36 cellular contexts compared by ENCODE assay signal in genomic region chr4:1937550-1937949, GRCh38.
"Had no signal": no experiment of that assay in that cellular context is flagged by ENCODE, and none has a peak within 500 bp of the region (broad histone marks: within the 10 kb centered on the region; RNA-seq: fewer than 3 reads in every experiment).

No MANE protein-coding gene starts in this region.

- H3K4me3 Mint-ChIP-seq: activated B cell treated with CpG ODN at 0.5 μM for 24 hours; activated CD4-positive, alpha-beta memory T cell treated with anti-CD3 and anti-CD28 coated beads for 36 hours; activated naive CD8-positive, alpha-beta T cell treated with anti-CD3 and anti-CD28 coated beads for 36 hours; activated T-helper 17 cell treated with anti-CD3 and anti-CD28 coated beads, Interleukin-2, amount 50 U/mL, for 72 hours; central memory CD8-positive, alpha-beta T cell had no signal

- H3K4me1 Mint-ChIP-seq: activated B cell treated with CpG ODN at 0.5 μM for 24 hours; activated naive CD8-positive, alpha-beta T cell treated with anti-CD3 and anti-CD28 coated beads for 36 hours; activated T-helper 17 cell treated with anti-CD3 and anti-CD28 coated beads, Interleukin-2, amount 50 U/mL, for 72 hours; central memory CD8-positive, alpha-beta T cell had no signal

- H3K4me3 ChIP-seq: cardiac muscle cell, PC-9 had no signal

- DNase-seq: activated B cell treated with CpG ODN at 0.5 μM for 24 hours; activated CD4-positive, alpha-beta memory T cell treated with anti-CD3 and anti-CD28 coated beads for 36 hours; activated CD4-positive, alpha-beta T cell treated with anti-CD3 and anti-CD28 coated beads for 4 hours; activated CD4-positive, alpha-beta T cell treated with anti-CD3 and anti-CD28 coated beads, Interleukin-2, amount 50 U/mL, for 1 hour; activated CD4-positive, CD25-positive, alpha-beta regulatory T cell treated with anti-CD3 and anti-CD28 coated beads, Interleukin-2, amount 50 U/mL, for 72 hours; activated CD8-positive, alpha-beta memory T cell treated with anti-CD3 and anti-CD28 coated beads, Interleukin-2, amount 50 U/mL, for 4 hours; activated effector memory CD4-positive, alpha-beta T cell treated with anti-CD3 and anti-CD28 coated beads, Interleukin-2, amount 50 U/mL, for 16 hours; activated naive CD4-positive, alpha-beta T cell; activated naive CD4-positive, alpha-beta T cell treated with anti-CD3 and anti-CD28 coated beads, Interleukin-2, amount 50 U/mL, for 16 hours; activated naive CD8-positive, alpha-beta T cell treated with anti-CD3 and anti-CD28 coated beads for 36 hours; activated T-cell treated with anti-CD3 and anti-CD28 coated beads for 4 hours; activated T-cell treated with anti-CD3 and anti-CD28 coated beads, Interleukin-2, amount 50 U/mL, for 48 hours; amniotic stem cell; aorta; brain microvascular endothelial cell; Kasumi-1; KG1; MM.1S; MV-4-11; NCI-H1092; NCI-H1436 treated with DMSO at 0.1 percent for 48 hours; NCI-H1694 treated with DMSO at 0.1 percent for 48 hours; NCI-H2029; NCI-H345; NCI-H524 treated with DMSO at 0.1 percent for 48 hours; NK-92 treated with Interleukin-12 subunit alpha and Interleukin-12 subunit beta, amount 100 ng/mL, for 24 hours; PC-9; Right ventricle myocardium superior; SW 1271; T-helper 1 cell; T-helper 2 cell; T-helper 9 cell had no signal

- H3K27ac Mint-ChIP-seq: activated B cell treated with CpG ODN at 0.5 μM for 24 hours; activated CD4-positive, alpha-beta memory T cell treated with anti-CD3 and anti-CD28 coated beads for 36 hours; activated naive CD8-positive, alpha-beta T cell treated with anti-CD3 and anti-CD28 coated beads for 36 hours; activated T-helper 17 cell treated with anti-CD3 and anti-CD28 coated beads, Interleukin-2, amount 50 U/mL, for 72 hours had no signal

- H3K27me3 ChIP-seq: brain microvascular endothelial cell, cardiac muscle cell had no signal

- H3K9me3 Mint-ChIP-seq: activated B cell treated with CpG ODN at 0.5 μM for 24 hours; activated CD4-positive, alpha-beta memory T cell treated with anti-CD3 and anti-CD28 coated beads for 36 hours; activated naive CD8-positive, alpha-beta T cell treated with anti-CD3 and anti-CD28 coated beads for 36 hours; activated T-helper 17 cell treated with anti-CD3 and anti-CD28 coated beads, Interleukin-2, amount 50 U/mL, for 72 hours; central memory CD8-positive, alpha-beta T cell had no signal

- H2AFZ ChIP-seq: PC-9 had no signal

- H3K27me3 Mint-ChIP-seq: activated B cell treated with CpG ODN at 0.5 μM for 24 hours; activated CD4-positive, alpha-beta memory T cell treated with anti-CD3 and anti-CD28 coated beads for 36 hours; activated naive CD8-positive, alpha-beta T cell treated with anti-CD3 and anti-CD28 coated beads for 36 hours; activated T-helper 17 cell treated with anti-CD3 and anti-CD28 coated beads, Interleukin-2, amount 50 U/mL, for 72 hours; central memory CD8-positive, alpha-beta T cell had no signal

- H3K4me2 ChIP-seq: PC-9 had no signal

- H3K27ac ChIP-seq: brain microvascular endothelial cell, cardiac muscle cell, PC-9, VCaP had no signal

- ATAC-seq: activated T-helper 17 cell treated with anti-CD3 and anti-CD28 coated beads, Interleukin-2, amount 50 U/mL, for 72 hours had no signal
